In the genomic region with DNA sequence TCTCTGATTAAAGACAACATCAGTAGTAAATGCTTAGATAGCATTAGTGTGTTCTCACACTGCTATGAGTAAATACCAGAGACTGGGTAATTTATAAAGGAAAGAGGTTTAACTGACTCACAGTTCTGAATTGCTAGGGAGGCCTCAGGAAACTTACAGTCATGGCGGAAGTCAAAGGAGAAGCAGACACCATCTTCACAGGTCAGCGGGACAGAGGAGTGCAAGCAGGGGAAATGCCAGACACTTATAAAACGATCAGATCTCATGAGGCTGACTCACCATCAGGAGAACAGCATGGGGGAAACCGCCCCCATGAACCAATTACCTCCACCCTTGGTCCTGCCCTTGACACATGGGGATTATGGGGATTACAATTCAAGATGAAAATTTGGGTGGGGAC, we compare ENCODE assay signal across 8 cellular contexts.
"Had no signal": no experiment of that assay in that cellular context is flagged by ENCODE, and none has a peak within 500 bp of the region (broad histone marks: within the 10 kb centered on the region; RNA-seq: fewer than 3 reads in every experiment).

No MANE protein-coding gene starts in this region.

- H3K9me3 Mint-ChIP-seq: HFFc6 had no signal

- DNase-seq: GM23248, GOT3, H7, HFFc6, KBM-7 had no signal

- ATAC-seq: HCT116, HepG2 had no signal

- H3K27me3 Mint-ChIP-seq: IgD-negative memory B cell had no signal

- H3K36me3 Mint-ChIP-seq: IgD-negative memory B cell had no signal

- H3K27ac Mint-ChIP-seq: HFFc6, IgD-negative memory B cell had no signal

- H3K4me3 Mint-ChIP-seq: HFFc6, IgD-negative memory B cell had no signal

- H3K4me1 Mint-ChIP-seq: IgD-negative memory B cell had no signal
